ENCODE assay signal across 10 cellular contexts in the genomic region with DNA sequence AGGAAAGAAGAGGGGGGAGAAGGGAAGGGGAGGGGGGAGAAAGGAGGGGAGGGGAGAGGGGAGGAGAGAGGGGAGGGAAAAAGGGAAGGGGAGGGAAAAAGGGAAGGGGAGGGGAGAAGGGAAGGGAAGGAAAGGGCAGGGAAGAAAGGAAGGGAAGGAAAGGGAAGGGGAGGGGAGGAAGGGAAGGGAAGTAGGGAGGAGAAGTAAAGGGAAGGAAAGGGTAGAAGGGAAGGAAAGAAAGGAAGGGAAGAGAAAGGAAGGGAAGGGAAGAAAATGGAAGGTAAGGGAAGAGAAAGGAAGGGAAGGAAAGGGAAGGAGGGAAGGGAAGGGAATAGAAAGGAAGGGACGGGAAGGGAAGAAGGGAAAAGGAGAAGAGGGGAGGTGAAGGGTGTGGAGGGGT.
"Had no signal": no experiment of that assay in that cellular context is flagged by ENCODE, and none has a peak within 500 bp of the region (broad histone marks: within the 10 kb centered on the region; RNA-seq: fewer than 3 reads in every experiment).

No MANE protein-coding gene starts in this region.

- ATAC-seq: GM23338, K562 had no signal

- FAIRE-seq: H1, H54, K562 had no signal

- H3K4me3 Mint-ChIP-seq: GM23338, H9, HFFc6 had no signal

- H3K9me3 Mint-ChIP-seq: GM23338, H9, HFFc6 had no signal

- H3K27ac ChIP-seq: HL-60 had no signal

- H3K4me3 ChIP-seq: GM23338, K562 had no signal

- H3K27ac Mint-ChIP-seq: GM23338, H9, HFFc6 had no signal

- DNase-seq: H9, HCEC 1CT, HFFc6, IMR-90, KG1 had no signal

- H3K4me2 ChIP-seq: GM23338 had no signal

- H2AFZ ChIP-seq: GM23338 had no signal
